ENCODE assay signal across 25 cellular contexts in the genomic region with DNA sequence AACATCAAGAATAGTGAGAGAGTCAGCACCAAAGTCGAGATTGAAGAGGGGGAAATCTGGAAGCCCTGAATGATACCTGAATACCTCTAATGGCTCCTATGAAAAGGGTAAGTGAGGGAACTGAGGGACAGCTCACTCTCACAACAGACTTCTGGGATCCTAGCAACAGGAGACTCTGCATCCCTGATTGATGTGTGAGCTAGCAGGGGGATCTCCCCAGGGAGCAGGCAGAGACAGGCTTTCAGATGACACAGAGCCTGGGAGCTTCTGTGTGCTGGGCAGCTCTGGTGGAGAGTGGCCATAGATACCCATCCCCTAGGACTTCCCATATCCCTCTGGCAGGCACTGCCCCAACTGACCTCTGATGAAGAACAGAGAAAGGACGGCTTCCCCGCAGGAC.
DNase-seq lines count a peak whose midpoint lies in the region; ATAC-seq and TF ChIP-seq lines count a peak whose summit lies in the region.
"Had no signal": no experiment of that assay in that cellular context is flagged by ENCODE, and none has a peak within 500 bp of the region (broad histone marks: within the 10 kb centered on the region; RNA-seq: fewer than 3 reads in every experiment).

No MANE protein-coding gene starts in this region.

- no peaks in the 10 kb centered on the region for H3K27me3 Mint-ChIP-seq in chondrocyte (ENCODE audit: low read depth)
- H3K27me3 Mint-ChIP-seq in naive thymus-derived CD4-positive, alpha-beta T cell, result no peaks in the 10 kb centered on the region
- H3K27me3 Mint-ChIP-seq: activated naive CD8-positive, alpha-beta T cell treated with anti-CD3 and anti-CD28 coated beads, Interleukin-2, amount 10 ng/mL, durations not matched to agents 7 days and 5 days; CD4-positive, alpha-beta T cell had no signal

- H3K4me1 Mint-ChIP-seq in chondrocyte (ENCODE audit: low read depth), result peaks cover 4% of the 10 kb centered on the region
- H3K4me1 Mint-ChIP-seq in naive thymus-derived CD4-positive, alpha-beta T cell, result peaks cover 0 to 12% (median 6%) of the 10 kb centered on the region in 7 donors

- H4K5ac ChIP-seq in IMR-90 (ENCODE audit: low read depth, low read length), result no peak overlapping the region

- no peak overlapping the region for H3K27ac ChIP-seq in IMR-90 (ENCODE audit: insufficient read depth, low read length)
- no peak overlapping the region for H3K27ac ChIP-seq in PC-3 (ENCODE audit: low read length)
- no peak overlapping the region for H3K27ac ChIP-seq in naive thymus-derived CD4-positive, alpha-beta T cell (ENCODE audit: low read depth, low read length)
- H3K27ac ChIP-seq: body of pancreas, thyroid gland had no signal

- H3K79me1 ChIP-seq in IMR-90 (ENCODE audit: low read depth in 1 of 2, low read length in 2 of 2), result peaks cover 4 to 9% of the 10 kb centered on the region in 2 experiments

- intact Hi-C loops in IMR-90 (cut with micrococcal nuclease) (no loop called here), PC-3 (cut with micrococcal nuclease) (no loop called here)
- intact Hi-C loops in naive thymus-derived CD4-positive, alpha-beta T cell (cut with micrococcal nuclease), result no loop called here

- in situ Hi-C loops in IMR-90 (cut with MboI; ENCODE audit: low sequenced_read_pairs), result no loop called here

- H4K91ac ChIP-seq in IMR-90 (ENCODE audit: insufficient read depth, low read depth, low read length), result no peak overlapping the region

- H3K9me2 ChIP-seq in PC-3 (replicated peaks; ENCODE audit: low read length), result no peaks in the 10 kb centered on the region

- H3K9ac ChIP-seq in IMR-90 (ENCODE audit: low read depth, low read length) (no peak overlapping the region), PC-3 (ENCODE audit: low read length) (no peak overlapping the region)

- no peak overlapping the region for H2AFZ ChIP-seq in IMR-90 (replicated peaks; ENCODE audit: low read length, poor library complexity)
- no peak overlapping the region for H2AFZ ChIP-seq in PC-3 (ENCODE audit: low read length)

- H3K18ac ChIP-seq in IMR-90 (ENCODE audit: low read depth, low read length), result no peak overlapping the region

- no peak overlapping the region for H3K4me3 Mint-ChIP-seq in chondrocyte (ENCODE audit: unreplicated experiment)
- no peak overlapping the region for H3K4me3 Mint-ChIP-seq in naive thymus-derived CD4-positive, alpha-beta T cell
- H3K4me3 Mint-ChIP-seq: activated naive CD8-positive, alpha-beta T cell treated with anti-CD3 and anti-CD28 coated beads, Interleukin-2, amount 10 ng/mL, durations not matched to agents 7 days and 5 days; CD4-positive, alpha-beta T cell; mesothelial cell of epicardium had no signal

- no peak overlapping the region for H4K8ac ChIP-seq in IMR-90 (ENCODE audit: low read depth in 2 of 2, low read length in 2 of 2)

- TF ChIP-seq RAD21 in IMR-90 (IDR thresholded peaks at IDR 0.05; ENCODE audit: low read length), result no peak

- H3K9me3 ChIP-seq in BE2C (no peaks in the 10 kb centered on the region), IMR-90 (ENCODE audit: control insufficient read depth, insufficient read depth, low read length) (0 out of 2 replicates have a peak, but pooled peaks cover 3% of the 10 kb centered on the region), PC-3 (ENCODE audit: low read length) (no peaks in the 10 kb centered on the region)
- no peaks in the 10 kb centered on the region for H3K9me3 ChIP-seq in naive thymus-derived CD4-positive, alpha-beta T cell (ENCODE audit: control insufficient read depth in 2 of 3, low read length in 3 of 3)
- H3K9me3 ChIP-seq: body of pancreas, thyroid gland had no signal

- peak; percentile 24 for DNase-seq in BE2C
- no peak for DNase-seq in IMR-90
- no peak for DNase-seq in chondrocyte (ENCODE audit: low spot score)
- peak; percentile 26 for DNase-seq in iris pigment epithelial cell (ENCODE audit: low read depth)
- no peak for DNase-seq in PC-3
- DNase-seq in naive thymus-derived CD4-positive, alpha-beta T cell, result no peak
- no peak for DNase-seq in amygdala (lab: John Stamatoyannopoulos, UW)
- DNase-seq: activated CD4-positive, alpha-beta T cell treated with anti-CD3 and anti-CD28 coated beads for 4 hours; activated naive CD8-positive, alpha-beta T cell treated with anti-CD3 and anti-CD28 coated beads, Interleukin-2, amount 10 ng/mL, durations not matched to agents 7 days and 5 days; body of pancreas; CD4-positive, alpha-beta T cell; cortex of kidney; DMS153; left cardiac atrium; NCI-H187; NCI-H524 treated with DMSO at 0.1 percent for 48 hours; stimulated activated CD4-positive, alpha-beta T cell treated with anti-CD3 and anti-CD28 coated beads, Interleukin-2, amount 100 ng/mL, for 48 hours; stimulated activated naive CD8-positive, alpha-beta T cell treated with anti-CD3 and anti-CD28 coated beads, Interleukin-15, Interleukin-2, amounts not matched to agents 100 U/mL and 50 U/mL, for 24 hours; thyroid gland had no signal

- H4K20me1 ChIP-seq in IMR-90 (ENCODE audit: insufficient read depth, low read length), result peaks cover 9% of the 10 kb centered on the region; the same call in 1 of the 2 replicates
- H4K20me1 ChIP-seq in PC-3 (ENCODE audit: low read length), result no peaks in the 10 kb centered on the region

- H3K9me1 ChIP-seq in IMR-90 (ENCODE audit: insufficient read depth, low read length), result no peaks in the 10 kb centered on the region

- peaks cover 4% of the 10 kb centered on the region for H3K36me3 Mint-ChIP-seq in chondrocyte (ENCODE audit: low read depth)
- peaks cover 0 to 42% (median 29%) of the 10 kb centered on the region in 5 donors for H3K36me3 Mint-ChIP-seq in naive thymus-derived CD4-positive, alpha-beta T cell

- 80% methylated on average over 1 of the region's 3 CpGs; no CpG with 5 or more reads in 1 of the 2 experiments for WGBS in IMR-90 (ENCODE audit: extremely low coverage in 2 of 2, insufficient read length in 1 of 2), 2 experiments

- H3K56ac ChIP-seq in IMR-90 (ENCODE audit: extremely low read depth, insufficient read depth, low read length), result no peak overlapping the region

- H2BK5ac ChIP-seq in IMR-90 (ENCODE audit: low read depth, low read length, poor library complexity, severe bottlenecking), result no peak overlapping the region

- CTCF ChIA-PET in IMR-90 (lab: Yijun Ruan, JAX) (interaction anchor here (0.6 to 1.1 kb wide), 2 partner anchors 9 to 14 kb away, joined by 3 read pairs; no protein-coding TSS in a partner anchor), PC-3 (lab: Charles Lee) (no interaction called here)
- CTCF ChIA-PET in naive thymus-derived CD4-positive, alpha-beta T cell (lab: Charles Lee), result no interaction called here

- no peaks in the 10 kb centered on the region for H3K36me3 ChIP-seq in BE2C
- H3K36me3 ChIP-seq in IMR-90 (ENCODE audit: control insufficient read depth, insufficient read depth, low read length), result no peaks in the 10 kb centered on the region
- no peaks in the 10 kb centered on the region; the same call in 1 of the 2 replicates for H3K36me3 ChIP-seq in PC-3 (ENCODE audit: low read depth, low read length)
- H3K36me3 ChIP-seq in naive thymus-derived CD4-positive, alpha-beta T cell (ENCODE audit: control insufficient read depth in 2 of 3, insufficient read depth in 3 of 3, low read length in 3 of 3), result no peaks in the 10 kb centered on the region
- H3K36me3 ChIP-seq: thyroid gland had no signal

- no peak overlapping the region for H2BK20ac ChIP-seq in IMR-90 (ENCODE audit: low read depth, low read length)

- no peak overlapping the region for H2AK5ac ChIP-seq in IMR-90 (ENCODE audit: low read depth, low read length)

- no peak overlapping the region for H3K23ac ChIP-seq in IMR-90 (ENCODE audit: low read depth, low read length)

- TF ChIP-seq CTCF in BE2C (IDR thresholded peaks at IDR 0.05; ENCODE audit: low read depth, low read length) (no peak), IMR-90 (conservative IDR thresholded peaks at IDR 0.05; ENCODE audit: low read depth, low read length) (no peak), chondrocyte (IDR thresholded peaks at IDR 0.05) (no peak), PC-3 (conservative IDR thresholded peaks at IDR 0.05; ENCODE audit: low read depth, low read length) (no peak)

- no peak for ATAC-seq in IMR-90 (ENCODE audit: low read depth)
- no peak for ATAC-seq in PC-3
- ATAC-seq in naive thymus-derived CD4-positive, alpha-beta T cell, result no peak
- no peak for ATAC-seq in GM19397 (IDR thresholded peaks at IDR 0.05; ENCODE audit: unreplicated experiment)
- ATAC-seq: body of pancreas; GM12878; K562; stimulated activated naive CD8-positive, alpha-beta T cell treated with anti-CD3 and anti-CD28 coated beads, Interleukin-15, Interleukin-2, amounts not matched to agents 100 U/mL and 50 U/mL, for 24 hours had no signal

- no peak overlapping the region for H3K4ac ChIP-seq in IMR-90 (ENCODE audit: low read depth, low read length)

- POLR2A ChIA-PET in IMR-90 (lab: Charles Lee; ENCODE audit: unreplicated experiment) (interaction anchor here (0.5 kb wide), 1 partner anchor 17 kb away, joined by 14 read pairs; no protein-coding TSS in a partner anchor), PC-3 (lab: Charles Lee; ENCODE audit: unreplicated experiment) (no interaction called here)
- POLR2A ChIA-PET in naive thymus-derived CD4-positive, alpha-beta T cell (lab: Charles Lee), result no interaction called here

- H2BK120ac ChIP-seq in IMR-90 (ENCODE audit: low read depth, low read length), result no peak overlapping the region

- H3K4me1 ChIP-seq in BE2C (no peaks in the 10 kb centered on the region), IMR-90 (ENCODE audit: control insufficient read depth, insufficient read depth, low read length) (no peaks in the 10 kb centered on the region), PC-3 (ENCODE audit: insufficient read depth, low read length) (no peaks in the 10 kb centered on the region)
- H3K4me1 ChIP-seq in naive thymus-derived CD4-positive, alpha-beta T cell (ENCODE audit: control insufficient read depth in 2 of 2, insufficient read depth in 2 of 2, low read length in 2 of 2), result no peaks in the 10 kb centered on the region
- H3K4me1 ChIP-seq: body of pancreas, thyroid gland had no signal

- H3K4me2 ChIP-seq in IMR-90 (ENCODE audit: low read depth, low read length) (no peak overlapping the region), PC-3 (ENCODE audit: low read length) (no peak overlapping the region)
- H3K4me2 ChIP-seq: smooth muscle cell had no signal

- no peak overlapping the region for H3K4me3 ChIP-seq in BE2C (ENCODE audit: low read depth, low read length)
- H3K4me3 ChIP-seq in IMR-90 (ENCODE audit: insufficient read depth, low read depth, low read length), result no peak overlapping the region
- H3K4me3 ChIP-seq in PC-3 (ENCODE audit: low read length), result no peak overlapping the region
- no peak overlapping the region for H3K4me3 ChIP-seq in naive thymus-derived CD4-positive, alpha-beta T cell (ENCODE audit: low read length)
- H3K4me3 ChIP-seq: body of pancreas, GM12878, K562, smooth muscle cell, thyroid gland had no signal

- peaks cover 15% of the 10 kb centered on the region for H3K9me3 Mint-ChIP-seq in chondrocyte (ENCODE audit: low read depth)
- H3K9me3 Mint-ChIP-seq in naive thymus-derived CD4-positive, alpha-beta T cell, result peaks cover 2 to 30% (median 18%) of the 10 kb centered on the region in 11 donors

- H2BK15ac ChIP-seq in IMR-90 (ENCODE audit: low read depth, low read length), result no peak overlapping the region

- peak overlapping the region; percentile 9 for H2AK9ac ChIP-seq in IMR-90 (replicated peaks; ENCODE audit: low read depth, low read length, poor library complexity)

- dilution Hi-C loops in IMR-90 (cut with HindIII; ENCODE audit: low sequenced_read_pairs, unreplicated experiment), result no loop called here

- no peaks in the 10 kb centered on the region for H3F3A ChIP-seq in PC-3 (ENCODE audit: low read length, unreplicated experiment)

- TF ChIP-seq POLR2A in IMR-90 (IDR thresholded peaks at IDR 0.05; ENCODE audit: low read depth, low read length), result no peak

- no peaks in the 10 kb centered on the region for H3K79me2 ChIP-seq in PC-3 (ENCODE audit: low read length)

- no peak overlapping the region for H3K14ac ChIP-seq in IMR-90 (replicated peaks; ENCODE audit: low read depth, low read length)

- BruUV-seq in IMR-90 (replicated peaks; lab: Mats Ljungman, UMichigan) (no TSS peak), PC-3 (replicated peaks; lab: Mats Ljungman, UMichigan) (no TSS peak)

- H3K27ac Mint-ChIP-seq in chondrocyte (ENCODE audit: unreplicated experiment), result peak overlapping the region; percentile 70
- no peak overlapping the region for H3K27ac Mint-ChIP-seq in naive thymus-derived CD4-positive, alpha-beta T cell
- H3K27ac Mint-ChIP-seq: activated naive CD8-positive, alpha-beta T cell treated with anti-CD3 and anti-CD28 coated beads, Interleukin-2, amount 10 ng/mL, durations not matched to agents 7 days and 5 days; activated T-helper 2 cell treated with anti-CD3 and anti-CD28 coated beads, Interferon-gamma antibody, Interleukin-2, Interleukin-4, amounts not matched to agents 10 μg/mL and 5 μg/mL and 100 μg/mL, durations not matched to agents 14 hours and 24 hours and 36 hours; CD4-positive, alpha-beta T cell; mesothelial cell of epicardium had no signal

- H3K27me3 ChIP-seq in BE2C, result no peaks in the 10 kb centered on the region
- H3K27me3 ChIP-seq in IMR-90 (ENCODE audit: control insufficient read depth, insufficient read depth, low read length), result no peaks in the 10 kb centered on the region
- H3K27me3 ChIP-seq in PC-3 (ENCODE audit: low read length), result no peaks in the 10 kb centered on the region
- H3K27me3 ChIP-seq in naive thymus-derived CD4-positive, alpha-beta T cell (ENCODE audit: control insufficient read depth in 2 of 2, insufficient read depth in 2 of 2, low read length in 2 of 2), result no peaks in the 10 kb centered on the region
- H3K27me3 ChIP-seq: body of pancreas, thyroid gland had no signal

Comparison
In these comparisons a context has a peak if more than half of its experiments do, and no peak if none do; other contexts are left out.
1. DNase-seq: peak in BE2C (single experiment) and iris pigment epithelial cell (single experiment); none in IMR-90 (single experiment), chondrocyte (single experiment), PC-3 (single experiment), naive thymus-derived CD4-positive, alpha-beta T cell (0 of 9) and amygdala (0 of 56).